In the genomic region with DNA sequence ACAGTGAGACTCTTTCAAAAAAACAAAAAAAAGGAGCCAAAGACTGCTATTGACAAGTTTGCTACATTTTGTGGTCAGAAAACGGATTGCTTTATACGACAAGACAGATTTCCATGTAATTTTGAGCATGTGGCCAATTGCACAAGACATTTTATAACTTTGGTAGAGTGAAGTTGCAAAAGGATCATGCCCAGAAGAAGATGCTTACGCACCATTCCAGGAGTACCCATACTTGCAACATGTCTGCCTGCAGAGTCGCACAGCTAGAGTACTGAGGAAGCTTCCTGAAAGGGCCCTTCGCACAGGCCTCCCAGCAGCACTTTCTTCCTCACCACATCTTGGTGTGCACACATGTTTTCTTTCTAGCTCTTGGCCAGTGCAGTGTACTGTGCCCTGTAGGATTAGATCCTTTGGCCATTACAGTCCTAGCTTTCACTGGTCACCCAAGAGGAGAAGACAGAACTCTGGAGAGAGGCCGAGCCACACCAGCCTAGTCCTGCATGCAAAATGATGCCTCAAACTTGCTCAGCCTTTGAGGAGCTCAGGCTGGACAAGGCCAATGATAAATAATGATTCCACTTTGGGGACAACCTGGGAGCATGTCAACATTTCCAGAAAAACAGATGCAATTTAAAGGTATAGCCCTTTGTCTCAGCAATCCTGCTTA, we compare ENCODE assay signal across 1 cellular context.
TF ChIP-seq lines count a peak whose summit lies in the region.

No MANE protein-coding gene starts in this region.

TF ChIP-seq in WTC11, 78 proteins besides CTCF, POLR2A, EP300 and RAD21 (continued from another document):
- TF ChIP-seq, protein P1, sequence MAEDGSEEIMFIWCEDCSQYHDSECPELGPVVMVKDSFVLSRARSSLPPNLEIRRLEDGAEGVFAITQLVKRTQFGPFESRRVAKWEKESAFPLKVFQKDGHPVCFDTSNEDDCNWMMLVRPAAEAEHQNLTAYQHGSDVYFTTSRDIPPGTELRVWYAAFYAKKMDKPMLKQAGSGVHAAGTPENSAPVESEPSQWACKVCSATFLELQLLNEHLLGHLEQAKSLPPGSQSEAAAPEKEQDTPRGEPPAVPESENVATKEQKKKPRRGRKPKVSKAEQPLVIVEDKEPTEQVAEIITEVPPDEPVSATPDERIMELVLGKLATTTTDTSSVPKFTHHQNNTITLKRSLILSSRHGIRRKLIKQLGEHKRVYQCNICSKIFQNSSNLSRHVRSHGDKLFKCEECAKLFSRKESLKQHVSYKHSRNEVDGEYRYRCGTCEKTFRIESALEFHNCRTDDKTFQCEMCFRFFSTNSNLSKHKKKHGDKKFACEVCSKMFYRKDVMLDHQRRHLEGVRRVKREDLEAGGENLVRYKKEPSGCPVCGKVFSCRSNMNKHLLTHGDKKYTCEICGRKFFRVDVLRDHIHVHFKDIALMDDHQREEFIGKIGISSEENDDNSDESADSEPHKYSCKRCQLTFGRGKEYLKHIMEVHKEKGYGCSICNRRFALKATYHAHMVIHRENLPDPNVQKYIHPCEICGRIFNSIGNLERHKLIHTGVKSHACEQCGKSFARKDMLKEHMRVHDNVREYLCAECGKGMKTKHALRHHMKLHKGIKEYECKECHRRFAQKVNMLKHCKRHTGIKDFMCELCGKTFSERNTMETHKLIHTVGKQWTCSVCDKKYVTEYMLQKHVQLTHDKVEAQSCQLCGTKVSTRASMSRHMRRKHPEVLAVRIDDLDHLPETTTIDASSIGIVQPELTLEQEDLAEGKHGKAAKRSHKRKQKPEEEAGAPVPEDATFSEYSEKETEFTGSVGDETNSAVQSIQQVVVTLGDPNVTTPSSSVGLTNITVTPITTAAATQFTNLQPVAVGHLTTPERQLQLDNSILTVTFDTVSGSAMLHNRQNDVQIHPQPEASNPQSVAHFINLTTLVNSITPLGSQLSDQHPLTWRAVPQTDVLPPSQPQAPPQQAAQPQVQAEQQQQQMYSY (CRISPR knock-in tag; IDR thresholded peaks at IDR 0.05): no peak
- TF ChIP-seq, protein P2, sequence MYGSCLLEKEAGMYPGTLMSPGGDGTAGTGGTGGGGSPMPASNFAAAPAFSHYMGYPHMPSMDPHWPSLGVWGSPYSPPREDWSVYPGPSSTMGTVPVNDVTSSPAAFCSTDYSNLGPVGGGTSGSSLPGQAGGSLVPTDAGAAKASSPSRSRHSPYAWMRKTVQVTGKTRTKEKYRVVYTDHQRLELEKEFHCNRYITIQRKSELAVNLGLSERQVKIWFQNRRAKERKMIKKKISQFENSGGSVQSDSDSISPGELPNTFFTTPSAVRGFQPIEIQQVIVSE (CRISPR knock-in tag; IDR thresholded peaks at IDR 0.05; ENCODE audit: borderline replicate concordance): no peak
- TF ChIP-seq ZNF416 (CRISPR knock-in tag; IDR thresholded peaks at IDR 0.05) (no peak), FOXJ3 (CRISPR knock-in tag; IDR thresholded peaks at IDR 0.05; ENCODE audit: borderline replicate concordance) (no peak), ZNF423 (CRISPR knock-in tag; IDR thresholded peaks at IDR 0.05) (no peak), PRRX2 (CRISPR knock-in tag; IDR thresholded peaks at IDR 0.05) (no peak), ZNF317 (CRISPR knock-in tag; IDR thresholded peaks at IDR 0.05; ENCODE audit: borderline replicate concordance, low read depth) (no peak)
- TF ChIP-seq, protein P3, sequence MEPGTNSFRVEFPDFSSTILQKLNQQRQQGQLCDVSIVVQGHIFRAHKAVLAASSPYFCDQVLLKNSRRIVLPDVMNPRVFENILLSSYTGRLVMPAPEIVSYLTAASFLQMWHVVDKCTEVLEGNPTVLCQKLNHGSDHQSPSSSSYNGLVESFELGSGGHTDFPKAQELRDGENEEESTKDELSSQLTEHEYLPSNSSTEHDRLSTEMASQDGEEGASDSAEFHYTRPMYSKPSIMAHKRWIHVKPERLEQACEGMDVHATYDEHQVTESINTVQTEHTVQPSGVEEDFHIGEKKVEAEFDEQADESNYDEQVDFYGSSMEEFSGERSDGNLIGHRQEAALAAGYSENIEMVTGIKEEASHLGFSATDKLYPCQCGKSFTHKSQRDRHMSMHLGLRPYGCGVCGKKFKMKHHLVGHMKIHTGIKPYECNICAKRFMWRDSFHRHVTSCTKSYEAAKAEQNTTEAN (CRISPR knock-in tag; IDR thresholded peaks at IDR 0.05): no peak
- TF ChIP-seq, protein P4, sequence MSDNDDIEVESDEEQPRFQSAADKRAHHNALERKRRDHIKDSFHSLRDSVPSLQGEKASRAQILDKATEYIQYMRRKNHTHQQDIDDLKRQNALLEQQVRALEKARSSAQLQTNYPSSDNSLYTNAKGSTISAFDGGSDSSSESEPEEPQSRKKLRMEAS (CRISPR knock-in tag; IDR thresholded peaks at IDR 0.05): no peak
TF ChIP-seq in WTC11: peak in this region for 0.
